1 cellular context compared by ENCODE assay signal in the genomic region with DNA sequence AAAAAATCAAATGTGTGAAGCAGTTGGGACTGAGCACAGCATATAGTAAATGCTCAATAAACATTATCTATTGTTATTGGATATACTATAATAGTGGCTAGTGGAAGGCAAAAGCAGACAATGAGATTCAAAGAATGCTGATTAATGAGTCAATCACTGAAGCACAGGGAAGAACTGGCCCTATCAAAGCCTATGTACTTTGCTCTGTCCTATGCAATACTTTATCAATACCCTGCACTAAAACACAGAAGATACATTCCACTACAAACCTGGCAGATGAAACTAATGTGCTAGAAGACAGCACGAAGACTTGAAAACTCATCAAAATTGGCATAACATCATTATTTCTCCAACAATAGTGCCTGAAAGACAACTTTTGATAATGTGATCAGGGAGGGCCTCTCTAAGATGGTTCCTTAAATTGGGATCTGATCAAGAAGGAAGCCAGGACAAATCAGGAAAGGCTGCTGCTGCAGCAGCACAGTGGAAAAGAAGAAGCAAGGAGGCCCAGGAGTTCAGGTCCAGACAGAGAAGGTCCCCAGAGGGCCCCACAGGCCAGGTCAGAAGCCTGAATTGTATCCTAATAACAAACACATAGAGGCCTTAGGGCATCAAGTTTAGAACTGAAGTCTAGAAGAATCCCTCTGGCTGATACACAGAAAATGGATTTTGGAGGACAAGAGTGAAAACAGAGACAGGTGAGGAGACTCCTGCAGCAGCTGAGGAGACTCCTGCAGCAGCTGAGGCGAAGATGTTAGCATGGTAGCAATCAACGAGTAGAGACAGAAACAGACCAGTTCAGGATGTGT.
TF ChIP-seq lines count a peak whose summit lies in the region.

No MANE protein-coding gene starts in this region.

TF ChIP-seq in K562, 482 proteins besides CTCF, POLR2A, EP300 and RAD21 (continued from another document):
- TF ChIP-seq, protein P1, sequence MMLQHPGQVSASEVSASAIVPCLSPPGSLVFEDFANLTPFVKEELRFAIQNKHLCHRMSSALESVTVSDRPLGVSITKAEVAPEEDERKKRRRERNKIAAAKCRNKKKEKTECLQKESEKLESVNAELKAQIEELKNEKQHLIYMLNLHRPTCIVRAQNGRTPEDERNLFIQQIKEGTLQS (IDR thresholded peaks at IDR 0.05) = no peak
- TF ChIP-seq, protein P1 (CRISPR knock-in tag; conservative IDR thresholded peaks at IDR 0.05) = 0 out of 2 replicates have a peak, but pooled peaks have one; percentile 17
- TF ChIP-seq BRCA1 (IDR thresholded peaks at IDR 0.05) = no peak
- TF ChIP-seq BRCA1 (CRISPR knock-in tag; IDR thresholded peaks at IDR 0.05) = no peak; the same call in 1 of the 2 replicates
TF ChIP-seq in K562: peak in this region for 18.
